7 cellular contexts compared by ENCODE assay signal in the genomic region with DNA sequence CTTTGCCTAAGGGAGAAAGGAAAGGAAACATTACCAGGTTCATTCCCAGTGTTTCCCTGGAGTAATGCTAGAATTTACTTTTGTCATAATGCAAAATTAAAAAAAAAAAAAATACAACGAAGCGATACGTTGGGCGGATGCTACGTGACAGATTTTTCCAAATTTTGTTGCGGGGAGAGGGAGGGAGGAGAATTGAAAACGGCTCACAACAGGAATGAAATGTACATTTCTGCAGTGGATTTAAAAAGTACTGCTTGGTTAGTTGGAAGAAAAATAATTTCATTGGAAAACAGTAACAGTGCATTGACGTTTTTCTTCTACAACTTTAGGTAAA.
DNase-seq lines count a peak whose midpoint lies in the region; TF ChIP-seq lines count a peak whose summit lies in the region.

No MANE protein-coding gene starts in this region.

- no peaks in the 10 kb centered on the region for H3K36me3 ChIP-seq in hepatocyte (replicated peaks; ENCODE audit: insufficient read depth, low read depth)
- H3K36me3 ChIP-seq in skeletal muscle satellite cell (ENCODE audit: insufficient read depth, low read length) = peaks cover 3% of the 10 kb centered on the region

- no peaks in the 10 kb centered on the region for H3K79me1 ChIP-seq in H9 (ENCODE audit: insufficient read depth, low read depth, low read length, poor library complexity, severe bottlenecking)

- H3K79me2 ChIP-seq in H9 (ENCODE audit: insufficient read depth, low read length) (no peaks in the 10 kb centered on the region), hepatocyte (peaks cover 12% of the 10 kb centered on the region)

- H3K27ac ChIP-seq in H9 (ENCODE audit: insufficient read length, low read depth, low read length) = no peak overlapping the region
- H3K27ac ChIP-seq in hepatocyte = peak overlapping the region; percentile 99

- H4K5ac ChIP-seq in H9 (ENCODE audit: insufficient read length, low read depth, low read length) = no peak overlapping the region

- H3K4me1 ChIP-seq in H9 (ENCODE audit: insufficient read depth, low read length) (no peaks in the 10 kb centered on the region), hepatocyte (ENCODE audit: insufficient read depth) (peaks cover 3% of the 10 kb centered on the region), skeletal muscle satellite cell (ENCODE audit: control insufficient read depth, insufficient read depth, low read length) (peaks cover 4% of the 10 kb centered on the region)

- H3K4me3 Mint-ChIP-seq in H9 = peak overlapping the region; percentile 48 to 80; a peak in 4 of 5 replicates
- peak overlapping the region; percentile 51 for H3K4me3 Mint-ChIP-seq in activated CD4-positive, alpha-beta memory T cell treated with anti-CD3 and anti-CD28 coated beads, Interleukin-2, amount 10 ng/mL, durations not matched to agents 7 days and 5 days

- H4K8ac ChIP-seq in H9 (replicated peaks; ENCODE audit: insufficient read length, low read depth, low read length) = no peak overlapping the region

- H3K36me3 Mint-ChIP-seq in H9 (ENCODE audit: insufficient read depth in 1 of 3, low read depth in 3 of 3) = peaks cover 0 to under 1% (median 0%) of the 10 kb centered on the region in 3 experiments; a peak in 2 of 7 replicates
- peaks cover 16% of the 10 kb centered on the region for H3K36me3 Mint-ChIP-seq in activated CD4-positive, alpha-beta memory T cell treated with anti-CD3 and anti-CD28 coated beads, Interleukin-2, amount 10 ng/mL, durations not matched to agents 7 days and 5 days (ENCODE audit: low read depth)

- H3K23ac ChIP-seq in H9 (ENCODE audit: insufficient read length, low read depth, low read length) = no peak overlapping the region

- H2BK5ac ChIP-seq in H9 (ENCODE audit: insufficient read length, low read length) = no peak overlapping the region

- H3K27me3 ChIP-seq in H9 (ENCODE audit: insufficient read depth, low read length) (peaks cover 39% of the 10 kb centered on the region; the same call in 1 of the 2 replicates), hepatocyte (peaks cover 33% of the 10 kb centered on the region), skeletal muscle satellite cell (ENCODE audit: control insufficient read depth, insufficient read depth, low read length) (no peaks in the 10 kb centered on the region)

- H3K4ac ChIP-seq in H9 (ENCODE audit: low read depth, low read length) = no peak overlapping the region

- no peaks in the 10 kb centered on the region for H3K9me2 ChIP-seq in hepatocyte (replicated peaks; ENCODE audit: insufficient read depth)

- no peak overlapping the region for H2BK12ac ChIP-seq in H9 (ENCODE audit: insufficient read length, low read depth, low read length)

- H3K27me3 Mint-ChIP-seq in H9 (ENCODE audit: low read depth) = peaks cover 86% of the 10 kb centered on the region
- H3K27me3 Mint-ChIP-seq in activated CD4-positive, alpha-beta memory T cell treated with anti-CD3 and anti-CD28 coated beads, Interleukin-2, amount 10 ng/mL, durations not matched to agents 7 days and 5 days = peaks cover 2% of the 10 kb centered on the region

- H2AFZ ChIP-seq in H9 (ENCODE audit: low read length) (no peak overlapping the region), hepatocyte (peak overlapping the region; percentile 50)

- H3K23me2 ChIP-seq in H9 (ENCODE audit: insufficient read length, low read depth, low read length, poor library complexity, severe bottlenecking) = peaks cover 19% of the 10 kb centered on the region

- no peak for DNase-seq in H9
- no peak for DNase-seq in activated CD4-positive, alpha-beta memory T cell treated with anti-CD3 and anti-CD28 coated beads, Interleukin-2, amount 10 ng/mL, durations not matched to agents 7 days and 5 days
- DNase-seq in hepatocyte (ENCODE audit: low spot score) = no peak
- no peak for DNase-seq in dermis blood vessel endothelial cell
- DNase-seq in DMS153 (lab: John Stamatoyannopoulos, UW) = no peak
- DNase-seq in HuH-7.5 (ENCODE audit: low spot score) = no peak

- no peak overlapping the region for H3K14ac ChIP-seq in H9 (ENCODE audit: insufficient read depth, low read length)

- no peak overlapping the region for H2AK5ac ChIP-seq in H9 (ENCODE audit: insufficient read length, low read length)

- H3K27ac Mint-ChIP-seq in H9 = no peak overlapping the region
- no peak overlapping the region for H3K27ac Mint-ChIP-seq in activated CD4-positive, alpha-beta memory T cell treated with anti-CD3 and anti-CD28 coated beads, Interleukin-2, amount 10 ng/mL, durations not matched to agents 7 days and 5 days

- no peak overlapping the region for H2BK20ac ChIP-seq in H9 (ENCODE audit: low read depth, low read length, poor library complexity, severe bottlenecking)

- H2BK120ac ChIP-seq in H9 (ENCODE audit: low read depth, low read length, poor library complexity, severe bottlenecking) = no peak overlapping the region

- H3K18ac ChIP-seq in H9 (ENCODE audit: insufficient read length, low read depth, low read length) = no peak overlapping the region

- CTCF ChIA-PET in activated CD4-positive, alpha-beta memory T cell treated with anti-CD3 and anti-CD28 coated beads, Interleukin-2, amount 10 ng/mL, durations not matched to agents 7 days and 5 days (lab: Charles Lee) = interaction anchor here (1.2 to 8.7 kb wide), 4 partner anchors 45 to 509 kb away, joined by 6 to 161 read pairs (median 12); a partner anchor contains a TSS

- peak overlapping the region; percentile 20 for H3K4me2 ChIP-seq in H9 (ENCODE audit: insufficient read depth, insufficient read length, low read length)
- H3K4me2 ChIP-seq in hepatocyte = peak overlapping the region; percentile 97
- H3K4me2 ChIP-seq in skeletal muscle satellite cell (ENCODE audit: low read length) = peak overlapping the region; percentile 92

- H3K9me3 Mint-ChIP-seq in H9 = peaks cover 0 to 3% of the 10 kb centered on the region in 2 experiments; a peak in 3 of 5 replicates
- H3K9me3 Mint-ChIP-seq in activated CD4-positive, alpha-beta memory T cell treated with anti-CD3 and anti-CD28 coated beads, Interleukin-2, amount 10 ng/mL, durations not matched to agents 7 days and 5 days = no peaks in the 10 kb centered on the region

- WGBS in H9 (ENCODE audit: extremely low coverage, insufficient read length, low lambda C conversion rate) = no CpG with 5 or more reads among the region's 8 CpGs
- WGBS in hepatocyte (ENCODE audit: low lambda C conversion rate, missing lambda C conversion rate) = 10% methylated on average over 8 of the region's 8 CpGs

- POLR2A ChIA-PET in activated CD4-positive, alpha-beta memory T cell treated with anti-CD3 and anti-CD28 coated beads, Interleukin-2, amount 10 ng/mL, durations not matched to agents 7 days and 5 days (lab: Charles Lee) = interaction anchor here (1.0 to 16.0 kb wide), 4 partner anchors 43 to 154 kb away, joined by 4 to 623 read pairs (median 88); a partner anchor contains a TSS

- H3K9me3 ChIP-seq in H9 (ENCODE audit: control insufficient read depth, low read depth, low read length) (no peaks in the 10 kb centered on the region), hepatocyte (ENCODE audit: low read depth) (no peaks in the 10 kb centered on the region), skeletal muscle satellite cell (replicated peaks; ENCODE audit: low read length) (no peaks in the 10 kb centered on the region)

- H3K9ac ChIP-seq in H9 (ENCODE audit: extremely low read depth, insufficient read length, low read length) (no peak overlapping the region), skeletal muscle satellite cell (ENCODE audit: low read depth, low read length) (peak overlapping the region; percentile 99)

- H3K4me3 ChIP-seq in hepatocyte (peak overlapping the region; percentile 22), skeletal muscle satellite cell (ENCODE audit: low read length) (peak overlapping the region; percentile 57)

- no peak for TF ChIP-seq CTCF in H9 (conservative IDR thresholded peaks at IDR 0.05)
- TF ChIP-seq CTCF in hepatocyte (IDR thresholded peaks at IDR 0.05; ENCODE audit: poor library complexity) = no peak

- no peaks in the 10 kb centered on the region for H4K20me1 ChIP-seq in H9 (ENCODE audit: control insufficient read depth, insufficient read depth, insufficient read length)
- H4K20me1 ChIP-seq in hepatocyte (ENCODE audit: insufficient read depth, poor library complexity, severe bottlenecking) = peaks cover 3% of the 10 kb centered on the region

- H3T11ph ChIP-seq in H9 (ENCODE audit: low read length) = no peak overlapping the region

- H3K56ac ChIP-seq in H9 (ENCODE audit: insufficient read length, low read depth, low read length) = no peak overlapping the region

- peaks cover 18 to 20% of the 10 kb centered on the region in 2 experiments for H3K4me1 Mint-ChIP-seq in H9
- peaks cover 31% of the 10 kb centered on the region for H3K4me1 Mint-ChIP-seq in activated CD4-positive, alpha-beta memory T cell treated with anti-CD3 and anti-CD28 coated beads, Interleukin-2, amount 10 ng/mL, durations not matched to agents 7 days and 5 days

- H4K91ac ChIP-seq in H9 (ENCODE audit: insufficient read length, low read depth, low read length) = no peak overlapping the region

- no peak overlapping the region for H2BK15ac ChIP-seq in H9 (ENCODE audit: low read depth, low read length)

Comparison
In these comparisons a context has a peak if more than half of its experiments do, and no peak if none do; other contexts are left out.
1. H3K4me2 ChIP-seq: peak in every context shown above with its lines; median percentile 97 in hepatocyte; 92 in skeletal muscle satellite cell; 20 in H9.